Comparison of ENCODE assay signal across 1 cellular context in genomic region chr5:39650234-39650816, GRCh38.
TF ChIP-seq lines count a peak whose summit lies in the region.

No MANE protein-coding gene starts in this region.

TF ChIP-seq in A549, 52 proteins besides CTCF, POLR2A, EP300 and RAD21 (continued from another document):
- TF ChIP-seq PHF8 (IDR thresholded peaks at IDR 0.05; ENCODE audit: borderline replicate concordance, low read depth) (no peak), FOXS1 (CRISPR knock-in tag; IDR thresholded peaks at IDR 0.05) (no peak), MAX (IDR thresholded peaks at IDR 0.05) (no peak), RNF2 (IDR thresholded peaks at IDR 0.05; ENCODE audit: borderline replicate concordance, low read depth) (no peak)
